In the genomic region with DNA sequence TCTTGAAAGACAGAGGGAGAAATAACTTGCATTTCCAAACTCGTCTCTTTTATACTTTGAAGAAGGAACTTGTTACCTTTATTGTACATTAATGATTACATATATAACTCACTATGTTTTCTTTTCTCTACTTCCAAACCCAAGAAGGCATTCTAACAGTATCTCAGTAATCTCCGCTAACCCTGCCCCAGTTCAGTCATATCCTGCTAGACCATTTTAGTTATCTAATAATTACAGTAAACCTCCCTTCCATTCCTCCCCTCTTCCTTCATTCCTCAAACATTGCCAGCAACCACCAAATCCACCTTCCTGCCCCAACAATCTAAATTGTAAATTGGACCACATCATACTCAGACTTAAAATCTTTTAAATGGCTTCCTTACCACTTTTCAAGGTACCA, we compare ENCODE assay signal across 16 cellular contexts. TPM values are rescaled to one million over a fixed set of nuclear protein-coding genes. Genes with fewer than 3 reads are reported as not detected.
DNase-seq lines count a peak whose midpoint lies in the region; ATAC-seq, FAIRE-seq and TF ChIP-seq lines count a peak whose summit lies in the region.
"Had no signal": no experiment of that assay in that cellular context is flagged by ENCODE, and none has a peak within 500 bp of the region (broad histone marks: within the 10 kb centered on the region; RNA-seq: fewer than 3 reads in every experiment).

No MANE protein-coding gene starts in this region.

- TF ChIP-seq POLR2A in endothelial cell of umbilical vein (IDR thresholded peaks at IDR 0.05; ENCODE audit: low read depth, low read length) (no peak), GM18505 (IDR thresholded peaks at IDR 0.05; ENCODE audit: borderline replicate concordance, extremely low read depth, insufficient read depth, insufficient read length) (no peak)

- no peak overlapping the region for H3K4me2 ChIP-seq in PC-3 (ENCODE audit: low read length)
- peak overlapping the region; percentile 28 for H3K4me2 ChIP-seq in endothelial cell of umbilical vein (ENCODE audit: insufficient read depth, low read length)

- ATAC-seq in PC-3: peak; percentile 12; the same call in 1 of the 2 replicates
- ATAC-seq in GM18505 (IDR thresholded peaks at IDR 0.05; ENCODE audit: unreplicated experiment): no peak
- ATAC-seq: GM12878, Panc1 had no signal

- no peak overlapping the region for H3K27ac ChIP-seq in PC-3 (ENCODE audit: low read length)
- H3K27ac ChIP-seq in endothelial cell of umbilical vein (ENCODE audit: insufficient read depth, low read depth, low read length): no peak overlapping the region

- no TSS peak for BruUV-seq in PC-3 (replicated peaks; lab: Mats Ljungman, UMichigan)
- no TSS peak for BruUV-seq in endothelial cell of umbilical vein (replicated peaks; lab: Mats Ljungman, UMichigan)

- H3K9me3 ChIP-seq in PC-3 (ENCODE audit: low read length): no peaks in the 10 kb centered on the region
- H3K9me3 ChIP-seq in endothelial cell of umbilical vein (replicated peaks; ENCODE audit: control insufficient read depth, insufficient read depth, low read length): no peaks in the 10 kb centered on the region
- H3K9me3 ChIP-seq: Caco-2 had no signal

- no peaks in the 10 kb centered on the region for H3F3A ChIP-seq in PC-3 (ENCODE audit: low read length, unreplicated experiment)

- peak overlapping the region; percentile 61 for H3K27ac Mint-ChIP-seq in osteocyte (ENCODE audit: unreplicated experiment)

- peaks cover 19% of the 10 kb centered on the region for H3K36me3 Mint-ChIP-seq in osteocyte (ENCODE audit: unreplicated experiment)

- CTCF ChIA-PET in PC-3 (lab: Charles Lee): no interaction called here
- CTCF ChIA-PET in endothelial cell of umbilical vein (lab: Charles Lee): interaction anchor here (1.6 kb wide), 1 partner anchor 10 kb away, joined by 4 read pairs; no protein-coding TSS in a partner anchor

- H4K20me1 ChIP-seq in PC-3 (ENCODE audit: low read length) (no peaks in the 10 kb centered on the region), endothelial cell of umbilical vein (replicated peaks; ENCODE audit: control insufficient read depth, extremely low read depth, insufficient read depth, low read length) (no peaks in the 10 kb centered on the region)

- H3K9me2 ChIP-seq in PC-3 (replicated peaks; ENCODE audit: low read length): no peaks in the 10 kb centered on the region

- POLR2A ChIA-PET in PC-3 (lab: Charles Lee; ENCODE audit: unreplicated experiment) (no interaction called here), endothelial cell of umbilical vein (lab: Charles Lee) (interaction anchor here (0.7 kb wide), 1 partner anchor 228 kb away, joined by 3 read pairs; no protein-coding TSS in a partner anchor)

- H3K27me3 ChIP-seq in PC-3 (ENCODE audit: low read length) (no peaks in the 10 kb centered on the region), endothelial cell of umbilical vein (ENCODE audit: control insufficient read depth in 2 of 2, insufficient read depth in 2 of 2, low read length in 2 of 2) (no peaks in the 10 kb centered on the region)

- FAIRE-seq in endothelial cell of umbilical vein (lab: Jason Lieb, UNC): no peak
- no peak for FAIRE-seq in urothelium cell line (lab: Jason Lieb, UNC)

- no peaks in the 10 kb centered on the region for H3K27me3 Mint-ChIP-seq in osteocyte (ENCODE audit: unreplicated experiment)

- H3K79me2 ChIP-seq in PC-3 (ENCODE audit: low read length) (peaks cover 9% of the 10 kb centered on the region), endothelial cell of umbilical vein (ENCODE audit: control insufficient read depth, insufficient read depth, low read length) (peaks cover 11% of the 10 kb centered on the region)

- H3K9me3 Mint-ChIP-seq in osteocyte (ENCODE audit: unreplicated experiment): no peaks in the 10 kb centered on the region
- H3K9me3 Mint-ChIP-seq: CD14-positive monocyte had no signal

- TF ChIP-seq CTCF in PC-3 (conservative IDR thresholded peaks at IDR 0.05; ENCODE audit: low read depth, low read length) (no peak), endothelial cell of umbilical vein (IDR thresholded peaks at IDR 0.05; ENCODE audit: extremely low read depth in 1 of 2, insufficient read depth in 1 of 2, low read depth in 1 of 2, low read length in 2 of 2) (no peak), osteocyte (IDR thresholded peaks at IDR 0.05) (no peak)

- intact Hi-C loops in PC-3 (cut with micrococcal nuclease) (no loop called here), endothelial cell of umbilical vein (cut with micrococcal nuclease) (no loop called here)

- dilution Hi-C loops in endothelial cell of umbilical vein (cut with MboI; ENCODE audit: extremely low pct_ligation_motif_present, low sequenced_read_pairs): no loop called here

- no peaks in the 10 kb centered on the region for H3K9me1 ChIP-seq in endothelial cell of umbilical vein (replicated peaks; ENCODE audit: control insufficient read depth, extremely low read depth, insufficient read depth, low read length)

- H2AFZ ChIP-seq in PC-3 (ENCODE audit: low read length) (no peak overlapping the region), endothelial cell of umbilical vein (ENCODE audit: low read depth, low read length) (no peak overlapping the region)

- H3K36me3 ChIP-seq in PC-3 (ENCODE audit: low read depth, low read length) (no peaks in the 10 kb centered on the region), endothelial cell of umbilical vein (ENCODE audit: control insufficient read depth in 2 of 2, extremely low read depth in 1 of 2, insufficient read depth in 2 of 2, low read length in 2 of 2) (no peaks in the 10 kb centered on the region)

- H3K9ac ChIP-seq in PC-3 (ENCODE audit: low read length) (no peak overlapping the region), endothelial cell of umbilical vein (replicated peaks; ENCODE audit: extremely low read depth, insufficient read depth, low read length) (no peak overlapping the region)

- H3K4me3 ChIP-seq in PC-3 (ENCODE audit: low read length) (no peak overlapping the region), endothelial cell of umbilical vein (replicated peaks in 1 of 3; ENCODE audit: insufficient read depth in 1 of 3, low read depth in 1 of 3, low read length in 3 of 3) (no peak overlapping the region)
- H3K4me3 ChIP-seq: GM12878 had no signal

- DNase-seq in Daoy (ENCODE audit: low read depth): peak; percentile 57
- no peak for DNase-seq in PC-3
- peak; percentile 37 for DNase-seq in endothelial cell of umbilical vein (ENCODE audit: low read depth, low spot score)
- no peak for DNase-seq in osteocyte (ENCODE audit: extremely low spot score, unreplicated experiment)
- no peak for DNase-seq in ecto neural progenitor cell (ENCODE audit: low spot score)
- DNase-seq in activated CD8-positive, alpha-beta memory T cell treated with anti-CD3 and anti-CD28 coated beads for 24 hours: no peak
- no peak for DNase-seq in urothelium cell line (ENCODE audit: low spot score)
- DNase-seq: Caco-2, KBM-7, NCI-H1092, NCI-H345, NCI-H748 treated with DMSO at 0.1 percent for 48 hours had no signal

- H3K4me1 ChIP-seq in PC-3 (ENCODE audit: insufficient read depth, low read length) (peaks cover 15% of the 10 kb centered on the region), endothelial cell of umbilical vein (ENCODE audit: control insufficient read depth, extremely low read depth, insufficient read depth, low read length) (peaks cover 34% of the 10 kb centered on the region)

- H3K4me1 Mint-ChIP-seq in osteocyte (ENCODE audit: unreplicated experiment): peaks cover 55% of the 10 kb centered on the region

- H3K4me3 Mint-ChIP-seq in osteocyte (ENCODE audit: unreplicated experiment): no peak overlapping the region
- H3K4me3 Mint-ChIP-seq: CD14-positive monocyte had no signal

TF ChIP-seq in endothelial cell of umbilical vein, 7 proteins besides CTCF, POLR2A, EP300 and RAD21:
- TF ChIP-seq GATA2 (IDR thresholded peaks at IDR 0.05; ENCODE audit: insufficient read depth, insufficient read length, low read depth, low read length) (peak; percentile 64), JUN (IDR thresholded peaks at IDR 0.05; ENCODE audit: borderline replicate concordance, insufficient read depth, insufficient read length, low read depth) (no peak), FOS (IDR thresholded peaks at IDR 0.05; ENCODE audit: borderline replicate concordance, insufficient read depth, low read length) (no peak)

RNA-seq across cellular contexts. Expression of a gene that starts 30.6 kb away (rescaled TPM):
- total RNA-seq in Daoy (2014; rRNA removed; shearing (Covaris generic)): 48.4 and 65.1 TPM in 2 replicates
- total RNA-seq in PC-3 (2014; rRNA removed) (19.4 and 32.3 TPM in 2 replicates), endothelial cell of umbilical vein (58.4 and 60.0 TPM in 2 replicates), osteocyte (75.6 and 81.3 TPM in 2 replicates)
- polyA plus RNA-seq in endothelial cell of umbilical vein: 8.9 and 14.7 TPM in 2 replicates
- polyA plus RNA-seq in endothelial cell of umbilical vein (2011; cell fraction: cytosol; rRNA removed): 13.4 and 15.9 TPM in 2 replicates
- 59.2 and 69.9 TPM in 2 replicates for polyA plus RNA-seq in endothelial cell of umbilical vein (2011; cell fraction: nucleus; rRNA removed)
- 37.1 and 44.9 TPM in 2 replicates for polyA plus RNA-seq in endothelial cell of umbilical vein (2012)
- 22.9 and 30.2 TPM in 2 replicates for polyA minus RNA-seq in endothelial cell of umbilical vein
- polyA minus RNA-seq in endothelial cell of umbilical vein (2011; cell fraction: cytosol; rRNA and poly(A)+ RNA removed): 3.7 TPM
- polyA minus RNA-seq in endothelial cell of umbilical vein (2011; cell fraction: nucleus; rRNA and poly(A)+ RNA removed): 61.3 and 69.6 TPM in 2 replicates

RNA-seq across cellular contexts. Expression of a gene that starts 57.9 kb away (rescaled TPM):
- total RNA-seq in Daoy (2014; rRNA removed; shearing (Covaris generic)): 57.2 and 65.3 TPM in 2 replicates
- 126 and 137 TPM in 2 replicates for total RNA-seq in PC-3 (2014; rRNA removed)
- total RNA-seq in endothelial cell of umbilical vein: 30.9 and 33.3 TPM in 2 replicates
- polyA plus RNA-seq in endothelial cell of umbilical vein: 5.4 and 5.9 TPM in 2 replicates
- polyA plus RNA-seq in endothelial cell of umbilical vein (2011; cell fraction: cytosol; rRNA removed): 9.4 and 10.3 TPM in 2 replicates
- polyA plus RNA-seq in endothelial cell of umbilical vein (2011; cell fraction: nucleus; rRNA removed): 6.3 and 10.2 TPM in 2 replicates
- 26.8 and 35.4 TPM in 2 replicates for polyA plus RNA-seq in endothelial cell of umbilical vein (2012)
- 13.5 and 14.1 TPM in 2 replicates for polyA minus RNA-seq in endothelial cell of umbilical vein
- polyA minus RNA-seq in endothelial cell of umbilical vein (2011; cell fraction: cytosol; rRNA and poly(A)+ RNA removed): 8.7 TPM
- 9.4 and 10.3 TPM in 2 replicates for polyA minus RNA-seq in endothelial cell of umbilical vein (2011; cell fraction: nucleus; rRNA and poly(A)+ RNA removed)
- 5.5 and 6.4 TPM in 2 replicates for total RNA-seq in osteocyte

Comparison
In these comparisons a context has a peak if more than half of its experiments do, and no peak if none do; other contexts are left out.
1. DNase-seq: peak in Daoy (single experiment) and endothelial cell of umbilical vein (single experiment); none in PC-3 (single experiment), osteocyte (single experiment), ecto neural progenitor cell (single experiment), activated CD8-positive, alpha-beta memory T cell treated with anti-CD3 and anti-CD28 coated beads for 24 hours (single experiment) and urothelium cell line (single experiment).